10 cellular contexts compared by ENCODE assay signal in genomic region chr10:79488303-79488702, GRCh38. TPM values are rescaled to one million over a fixed set of nuclear protein-coding genes. Genes with fewer than 3 reads are reported as not detected.
DNase-seq lines count a peak whose midpoint lies in the region; ATAC-seq and TF ChIP-seq lines count a peak whose summit lies in the region.
"Had no signal": no experiment of that assay in that cellular context is flagged by ENCODE, and none has a peak within 500 bp of the region (broad histone marks: within the 10 kb centered on the region; RNA-seq: fewer than 3 reads in every experiment).

No MANE protein-coding gene starts in this region.

- DNase-seq in ELR (ENCODE audit: low read depth) = peak; percentile 93
- DNase-seq in amniotic stem cell (lab: John Stamatoyannopoulos, UW) = peak; percentile 79
- peak; percentile 73 for DNase-seq in left ventricle myocardium superior
- peak; percentile 93 for DNase-seq in sigmoid colon
- DNase-seq in nucleus accumbens (lab: John Stamatoyannopoulos, UW) = no peak
- DNase-seq in NOMO-1 treated with DMSO at 0.1 percent for 48 hours (lab: John Stamatoyannopoulos, UW; ENCODE audit: unreplicated experiment) = no peak
- DNase-seq in HUDEP-2 (lab: John Stamatoyannopoulos, UW; ENCODE audit: unreplicated experiment in 76 of 76) = no peak
- no peak for DNase-seq in COLO668 (lab: John Stamatoyannopoulos, UW; ENCODE audit: unreplicated experiment)
- DNase-seq: DMS79 treated with DMSO at 0.1 percent for 48 hours, KG1 had no signal

- intact Hi-C loops in left ventricle myocardium superior (cut with micrococcal nuclease) (loop anchor here (5.0 kb wide), 1 partner anchor 116 kb away; no protein-coding TSS in a partner anchor), sigmoid colon (cut with DNase I) (loop anchor here (5.0 kb wide), 1 partner anchor 116 kb away; no protein-coding TSS in a partner anchor)

- TF ChIP-seq POLR2A in sigmoid colon (IDR thresholded peaks at IDR 0.05) = no peak

- peak in 1 of 4 donors; percentile 51 for TF ChIP-seq EP300 in sigmoid colon (IDR thresholded peaks at IDR 0.05)

- H3K36me3 ChIP-seq in sigmoid colon = no peaks in the 10 kb centered on the region

- no peak overlapping the region for H3K4me3 ChIP-seq in sigmoid colon

- peak; percentile 72 for ATAC-seq in left ventricle myocardium superior

- TF ChIP-seq CTCF in sigmoid colon (IDR thresholded peaks at IDR 0.05) = no peak

- H3K27ac ChIP-seq in sigmoid colon = peak overlapping the region; percentile 45 to 77 (median 69)

- H3K4me1 ChIP-seq in sigmoid colon = peaks cover 0 to 38% (median 27%) of the 10 kb centered on the region in 4 donors

- H3K27me3 ChIP-seq in sigmoid colon = no peaks in the 10 kb centered on the region

- WGBS in sigmoid colon, 2 donors = 81 to 84% methylated on average over 5 of the region's 5 CpGs

- H3K9me3 ChIP-seq in sigmoid colon = no peaks in the 10 kb centered on the region

RNA-seq across cellular contexts. Expression of gene EIF5AL1, which starts 24.0 kb away (rescaled TPM):
- 0.12 TPM for total RNA-seq in left ventricle myocardium superior
- under 1 TPM; under 0.01 to 0.55 (median 0.15) TPM for total RNA-seq in sigmoid colon
- under 1 TPM; under 0.01 to 0.63 (median 0.46) TPM for polyA plus RNA-seq in sigmoid colon

RNA-seq across cellular contexts. Expression of gene ZCCHC24, which starts 42.9 kb away (rescaled TPM):
- total RNA-seq in left ventricle myocardium superior (49.0 TPM), sigmoid colon (100 to 1,000 TPM in 3 of 4 donors, 10 to 100 TPM in 1; 82.6 to 141 (median 121) TPM)
- 10 to 100 TPM in 2 of 3 donors, 1 to 10 TPM in 1; 7.6 to 31.2 (median 21.1) TPM for polyA plus RNA-seq in sigmoid colon

Comparison
In these comparisons a context has a peak if more than half of its experiments do, and no peak if none do; other contexts are left out.
1. DNase-seq: peak in ELR (single experiment), amniotic stem cell (single experiment), left ventricle myocardium superior (single experiment) and sigmoid colon (single experiment); none in nucleus accumbens (0 of 56), NOMO-1 treated with DMSO at 0.1 percent for 48 hours (single experiment), HUDEP-2 (0 of 76) and COLO668 (single experiment).